24 cellular contexts compared by ENCODE assay signal in genomic region chr7:83355143-83355542, GRCh38.
A peak's percentile ranks its signal among the peaks of the same experiment; 100 is the strongest.
DNase-seq lines count a peak whose midpoint lies in the region; ATAC-seq, FAIRE-seq and TF ChIP-seq lines count a peak whose summit lies in the region.
"Had no signal": no experiment of that assay in that cellular context is flagged by ENCODE, and none has a peak within 500 bp of the region (broad histone marks: within the 10 kb centered on the region; RNA-seq: fewer than 3 reads in every experiment).

No MANE protein-coding gene starts in this region.

- no peak overlapping the region for H3K4me3 ChIP-seq in epithelial cell of esophagus (ENCODE audit: low read length)
- no peak overlapping the region for H3K4me3 ChIP-seq in skeletal muscle cell (ENCODE audit: low read depth, low read length)
- H3K4me3 ChIP-seq: Peyer's patch had no signal

- ATAC-seq in GM21526 (IDR thresholded peaks at IDR 0.05; ENCODE audit: low FRiP score, unreplicated experiment) (no peak), GM21367 (IDR thresholded peaks at IDR 0.05; ENCODE audit: unreplicated experiment) (no peak)
- ATAC-seq: HCT116, SK-N-SH treated with all-trans-retinoic acid at 6 μM for 48 hours had no signal

- no peak for TF ChIP-seq CTCF in epithelial cell of esophagus (IDR thresholded peaks at IDR 0.05; ENCODE audit: insufficient read depth, low read depth, low read length, missing control alignments)

- DNase-seq in Daoy (ENCODE audit: low read depth) (peak; percentile 2), LHCN-M2 (ENCODE audit: low read depth) (peak; percentile 14), epithelial cell of esophagus (ENCODE audit: low read depth) (peak; percentile 8), skeletal muscle cell (ENCODE audit: low read depth) (peak; percentile 21), frontal cortex (ENCODE audit: low spot score in 2 of 2) (no peak)
- DNase-seq: BE2C; Calu3; CD8-positive, alpha-beta memory T cell; DND-41; NCI-H1092 treated with DMSO at 0.1 percent for 48 hours; NCI-H1436; NCI-H187; NCI-H2081 treated with DMSO at 0.1 percent for 48 hours; NCI-H2171; NCI-H226; NCI-H510A; NCI-H69; Peyer's patch had no signal

- FAIRE-seq in frontal cortex (lab: Jason Lieb, UNC), result no peak
- FAIRE-seq: G401.6, H1 had no signal

Comparison
In these comparisons a context has a peak if more than half of its experiments do, and no peak if none do; other contexts are left out.
1. DNase-seq: peak in Daoy (single experiment), LHCN-M2 (single experiment), epithelial cell of esophagus (single experiment) and skeletal muscle cell (single experiment); none in frontal cortex (0 of 2).